Comparison of ENCODE assay signal across 1 cellular context in genomic region chr16:87570938-87571867, GRCh38.
TF ChIP-seq lines count a peak whose summit lies in the region.

No MANE protein-coding gene starts in this region.

TF ChIP-seq in GM23338, 12 proteins besides CTCF, POLR2A, EP300 and RAD21 (continued from another document):
- TF ChIP-seq CREB1 (CRISPR knock-in tag; IDR thresholded peaks at IDR 0.05; ENCODE audit: low read depth) (no peak), STAT1 (IDR thresholded peaks at IDR 0.05; ENCODE audit: unreplicated experiment) (no peak), ZNF114 (CRISPR knock-in tag; IDR thresholded peaks at IDR 0.05) (no peak)
